Comparison of ENCODE assay signal across 1 cellular context in the genomic region with DNA sequence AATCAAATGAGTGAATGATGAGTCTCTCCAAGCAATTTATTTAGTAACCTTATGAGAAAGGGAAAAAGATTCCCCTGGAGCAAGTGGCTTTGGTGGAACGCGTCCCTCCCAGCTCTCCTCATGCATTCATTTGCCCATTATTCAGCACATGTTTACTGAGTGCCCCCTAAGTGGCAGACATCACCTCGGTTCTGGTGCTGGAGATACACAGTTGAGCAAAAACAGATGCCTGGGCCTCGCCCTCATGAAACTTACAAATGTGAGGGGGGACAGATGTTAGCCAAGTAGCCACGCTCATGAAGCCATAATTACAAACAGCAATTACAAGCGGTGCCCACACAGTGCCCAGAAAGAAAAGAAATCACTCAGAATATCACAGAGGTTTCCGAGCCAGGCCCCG.
TF ChIP-seq lines count a peak whose summit lies in the region.

No MANE protein-coding gene starts in this region.

TF ChIP-seq in GM23338, 12 proteins besides CTCF, POLR2A, EP300 and RAD21 (continued from another document):
- TF ChIP-seq, protein P1, sequence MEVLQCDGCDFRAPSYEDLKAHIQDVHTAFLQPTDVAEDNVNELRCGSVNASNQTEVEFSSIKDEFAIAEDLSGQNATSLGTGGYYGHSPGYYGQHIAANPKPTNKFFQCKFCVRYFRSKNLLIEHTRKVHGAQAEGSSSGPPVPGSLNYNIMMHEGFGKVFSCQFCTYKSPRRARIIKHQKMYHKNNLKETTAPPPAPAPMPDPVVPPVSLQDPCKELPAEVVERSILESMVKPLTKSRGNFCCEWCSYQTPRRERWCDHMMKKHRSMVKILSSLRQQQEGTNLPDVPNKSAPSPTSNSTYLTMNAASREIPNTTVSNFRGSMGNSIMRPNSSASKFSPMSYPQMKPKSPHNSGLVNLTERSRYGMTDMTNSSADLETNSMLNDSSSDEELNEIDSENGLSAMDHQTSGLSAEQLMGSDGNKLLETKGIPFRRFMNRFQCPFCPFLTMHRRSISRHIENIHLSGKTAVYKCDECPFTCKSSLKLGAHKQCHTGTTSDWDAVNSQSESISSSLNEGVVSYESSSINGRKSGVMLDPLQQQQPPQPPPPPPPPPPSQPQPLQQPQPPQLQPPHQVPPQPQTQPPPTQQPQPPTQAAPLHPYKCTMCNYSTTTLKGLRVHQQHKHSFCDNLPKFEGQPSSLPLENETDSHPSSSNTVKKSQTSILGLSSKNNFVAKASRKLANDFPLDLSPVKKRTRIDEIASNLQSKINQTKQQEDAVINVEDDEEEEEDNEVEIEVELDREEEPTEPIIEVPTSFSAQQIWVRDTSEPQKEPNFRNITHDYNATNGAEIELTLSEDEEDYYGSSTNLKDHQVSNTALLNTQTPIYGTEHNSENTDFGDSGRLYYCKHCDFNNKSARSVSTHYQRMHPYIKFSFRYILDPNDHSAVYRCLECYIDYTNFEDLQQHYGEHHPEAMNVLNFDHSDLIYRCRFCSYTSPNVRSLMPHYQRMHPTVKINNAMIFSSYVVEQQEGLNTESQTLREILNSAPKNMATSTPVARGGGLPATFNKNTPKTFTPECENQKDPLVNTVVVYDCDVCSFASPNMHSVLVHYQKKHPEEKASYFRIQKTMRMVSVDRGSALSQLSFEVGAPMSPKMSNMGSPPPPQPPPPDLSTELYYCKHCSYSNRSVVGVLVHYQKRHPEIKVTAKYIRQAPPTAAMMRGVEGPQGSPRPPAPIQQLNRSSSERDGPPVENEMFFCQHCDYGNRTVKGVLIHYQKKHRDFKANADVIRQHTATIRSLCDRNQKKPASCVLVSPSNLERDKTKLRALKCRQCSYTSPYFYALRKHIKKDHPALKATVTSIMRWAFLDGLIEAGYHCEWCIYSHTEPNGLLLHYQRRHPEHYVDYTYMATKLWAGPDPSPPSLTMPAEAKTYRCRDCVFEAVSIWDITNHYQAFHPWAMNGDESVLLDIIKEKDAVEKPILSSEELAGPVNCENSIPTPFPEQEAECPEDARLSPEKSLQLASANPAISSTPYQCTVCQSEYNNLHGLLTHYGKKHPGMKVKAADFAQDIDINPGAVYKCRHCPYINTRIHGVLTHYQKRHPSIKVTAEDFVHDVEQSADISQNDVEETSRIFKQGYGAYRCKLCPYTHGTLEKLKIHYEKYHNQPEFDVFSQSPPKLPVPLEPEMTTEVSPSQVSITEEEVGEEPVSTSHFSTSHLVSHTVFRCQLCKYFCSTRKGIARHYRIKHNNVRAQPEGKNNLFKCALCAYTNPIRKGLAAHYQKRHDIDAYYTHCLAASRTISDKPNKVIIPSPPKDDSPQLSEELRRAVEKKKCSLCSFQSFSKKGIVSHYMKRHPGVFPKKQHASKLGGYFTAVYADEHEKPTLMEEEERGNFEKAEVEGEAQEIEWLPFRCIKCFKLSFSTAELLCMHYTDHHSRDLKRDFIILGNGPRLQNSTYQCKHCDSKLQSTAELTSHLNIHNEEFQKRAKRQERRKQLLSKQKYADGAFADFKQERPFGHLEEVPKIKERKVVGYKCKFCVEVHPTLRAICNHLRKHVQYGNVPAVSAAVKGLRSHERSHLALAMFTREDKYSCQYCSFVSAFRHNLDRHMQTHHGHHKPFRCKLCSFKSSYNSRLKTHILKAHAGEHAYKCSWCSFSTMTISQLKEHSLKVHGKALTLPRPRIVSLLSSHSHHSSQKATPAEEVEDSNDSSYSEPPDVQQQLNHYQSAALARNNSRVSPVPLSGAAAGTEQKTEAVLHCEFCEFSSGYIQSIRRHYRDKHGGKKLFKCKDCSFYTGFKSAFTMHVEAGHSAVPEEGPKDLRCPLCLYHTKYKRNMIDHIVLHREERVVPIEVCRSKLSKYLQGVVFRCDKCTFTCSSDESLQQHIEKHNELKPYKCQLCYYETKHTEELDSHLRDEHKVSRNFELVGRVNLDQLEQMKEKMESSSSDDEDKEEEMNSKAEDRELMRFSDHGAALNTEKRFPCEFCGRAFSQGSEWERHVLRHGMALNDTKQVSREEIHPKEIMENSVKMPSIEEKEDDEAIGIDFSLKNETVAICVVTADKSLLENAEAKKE (CRISPR knock-in tag; IDR thresholded peaks at IDR 0.05) = no peak
- no peak for TF ChIP-seq EZH2phosphoT487 (IDR thresholded peaks at IDR 0.05; ENCODE audit: unreplicated experiment)
- no peak for TF ChIP-seq STAT1 (IDR thresholded peaks at IDR 0.05; ENCODE audit: unreplicated experiment)
- TF ChIP-seq ZNF331 (CRISPR knock-in tag; IDR thresholded peaks at IDR 0.05; ENCODE audit: low read depth) = no peak
- no peak for TF ChIP-seq POLR2AphosphoS5 (IDR thresholded peaks at IDR 0.05; ENCODE audit: low read depth)
- TF ChIP-seq JUNB (IDR thresholded peaks at IDR 0.05; ENCODE audit: unreplicated experiment) = no peak
